ENCODE assay signal across 8 cellular contexts in genomic region chr14:90256354-90257131, GRCh38. TPM values are rescaled to one million over a fixed set of nuclear protein-coding genes. Genes with fewer than 3 reads are reported as not detected.
DNase-seq lines count a peak whose midpoint lies in the region; ATAC-seq and TF ChIP-seq lines count a peak whose summit lies in the region.

PSMC1 (plus strand) TSS chr14:90256553; CDS start chr14:90256598, 45 bp downstream.

- no peaks in the 10 kb centered on the region for H3K27me3 Mint-ChIP-seq in T-helper 17 cell

- peak within 1 kb of the TSS; percentile 85 for H3K4me3 ChIP-seq in right cardiac atrium (ENCODE audit: low read length)
- peak within 1 kb of the TSS; percentile 75 to 96 for H3K4me3 ChIP-seq in uterus

- H3K4me1 ChIP-seq in right cardiac atrium (ENCODE audit: control insufficient read depth, insufficient read depth, low read length) (peaks cover 2% of the 10 kb centered on the region), uterus (peaks cover 0 to 4% of the 10 kb centered on the region in 2 donors)

- H3K27me3 ChIP-seq in right cardiac atrium (ENCODE audit: control insufficient read depth, insufficient read depth), result no peaks in the 10 kb centered on the region
- no peaks in the 10 kb centered on the region for H3K27me3 ChIP-seq in uterus

- H3K36me3 Mint-ChIP-seq in T-helper 17 cell (ENCODE audit: low read depth), result peaks cover 8% of the 10 kb centered on the region

- peak; percentile 98 for ATAC-seq in HG02885 (IDR thresholded peaks at IDR 0.05; ENCODE audit: poor library complexity, unreplicated experiment)
- peak; percentile 93 for ATAC-seq in T-helper 17 cell
- peak; percentile 97 for ATAC-seq in right cardiac atrium

- DNase-seq in NCI-H1694 treated with DMSO at 0.1 percent for 48 hours (lab: John Stamatoyannopoulos, UW) (peak; percentile 97), T-helper 17 cell (peak; percentile 53 to 76 (median 57)), amygdala (lab: John Stamatoyannopoulos, UW) (peak; percentile 7 to 93 (median 82)), right cardiac atrium (peak; percentile 91 to 95 (median 94)), pulmonary artery endothelial cell (ENCODE audit: low read depth, low spot score) (peak; percentile 77), uterus (peak; percentile 89)

- H3K4me1 Mint-ChIP-seq in T-helper 17 cell, result peaks cover 23% of the 10 kb centered on the region

- H3K27ac ChIP-seq in right cardiac atrium (ENCODE audit: low read length), result peak within 1 kb of the TSS; percentile 77
- H3K27ac ChIP-seq in uterus, result peak within 1 kb of the TSS; percentile 79 to 81

- WGBS in right cardiac atrium, result under 1% methylated on average over 55 of the region's 55 CpGs

- peak; percentile 73 for TF ChIP-seq POLR2A in GM15510 (IDR thresholded peaks at IDR 0.05; ENCODE audit: borderline replicate concordance, extremely low read depth, insufficient read length)
- TF ChIP-seq POLR2A in uterus (IDR thresholded peaks at IDR 0.05), result no peak

- intact Hi-C loops in right cardiac atrium (cut with DNase I) (no loop called here), uterus (cut with DNase I; ENCODE audit: low total_unique reads) (no loop called here)

- no peaks in the 10 kb centered on the region for H3K36me3 ChIP-seq in uterus

- H3K9me3 ChIP-seq in T-helper 17 cell (ENCODE audit: control insufficient read depth, low read length, poor library complexity, severe bottlenecking) (no peaks in the 10 kb centered on the region), right cardiac atrium (ENCODE audit: control insufficient read depth, low read length) (no peaks in the 10 kb centered on the region), uterus (no peaks in the 10 kb centered on the region)

- peak within 1 kb of the TSS; percentile 97 for H3K27ac Mint-ChIP-seq in T-helper 17 cell

- H3K4me3 Mint-ChIP-seq in T-helper 17 cell, result peak within 1 kb of the TSS; percentile 91

- TF ChIP-seq CTCF in uterus (IDR thresholded peaks at IDR 0.05), result peak in 2 of 4 experiments; percentile 19 to 22

RNA-seq across cellular contexts. Expression of gene PSMC1, which starts in this region (rescaled TPM):
- total RNA-seq in T-helper 17 cell, result 10 to 100 TPM; 61.6 to 65.8 TPM
- 100 to 1,000 TPM in 3 of 4 donors, 10 to 100 TPM in 1; 89.9 to 127 (median 118) TPM for total RNA-seq in right cardiac atrium
- 201 TPM for polyA plus RNA-seq in right cardiac atrium
- 177 and 224 TPM in 2 replicates for total RNA-seq in pulmonary artery endothelial cell
- 100 to 1,000 TPM in 1 of 4 donors, 10 to 100 TPM in 3; 38.2 to 142 (median 53.8) TPM for total RNA-seq in uterus

Comparison
In these comparisons a context has a peak if more than half of its experiments do, and no peak if none do; other contexts are left out.
1. Peak in every context shown above with its lines: DNase-seq, ATAC-seq, H3K4me3 ChIP-seq and H3K27ac ChIP-seq.